ENCODE assay signal across 8 cellular contexts in the genomic region with DNA sequence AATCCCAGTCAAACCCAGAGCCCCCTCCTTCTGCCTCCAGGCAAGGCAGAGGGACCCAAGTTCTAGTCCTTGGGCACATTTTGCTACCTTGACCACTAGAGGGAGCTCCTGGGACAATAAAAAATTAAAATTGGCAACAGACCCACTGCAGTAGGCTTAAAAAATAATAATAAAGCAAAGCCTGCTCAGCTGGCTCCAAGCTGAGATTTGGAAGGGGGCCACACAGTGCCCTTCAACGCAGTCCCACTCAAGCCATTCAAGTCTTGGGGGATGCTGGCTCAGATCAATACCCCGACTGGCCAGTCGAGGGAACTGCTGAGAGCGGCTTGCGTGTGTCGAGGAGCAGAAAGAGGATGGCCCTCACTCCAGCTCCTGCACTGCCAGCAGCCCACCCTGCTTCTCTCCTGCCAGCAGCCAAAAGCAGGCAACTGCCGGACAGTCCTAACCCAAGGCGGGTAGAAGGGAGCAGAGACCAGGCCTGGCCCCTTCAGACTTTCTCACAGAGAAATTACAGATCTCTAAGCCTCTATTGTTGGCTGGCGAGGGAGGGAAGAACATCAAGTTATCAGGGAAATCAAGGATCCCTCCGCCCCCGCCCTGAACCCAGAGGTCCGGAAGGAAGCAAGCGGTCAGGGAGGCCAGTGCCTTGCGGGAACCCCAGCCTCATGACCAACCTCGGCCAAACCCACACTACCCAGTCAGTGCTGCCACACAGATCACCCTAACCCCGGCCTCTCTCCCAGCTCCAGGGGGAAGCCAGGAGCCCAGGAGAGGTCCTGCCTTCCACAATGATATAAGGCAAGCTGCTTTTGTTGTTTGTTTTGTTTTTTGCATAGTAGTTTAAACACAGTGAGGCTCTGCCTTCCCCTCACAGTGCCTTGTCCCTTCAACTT. TPM values are rescaled to one million over a fixed set of nuclear protein-coding genes. Genes with fewer than 3 reads are reported as not detected.
DNase-seq lines count a peak whose midpoint lies in the region; ATAC-seq and TF ChIP-seq lines count a peak whose summit lies in the region.

No MANE protein-coding gene starts in this region.

- peaks cover 0 to 17% (median 6%) of the 10 kb centered on the region in 4 donors for H3K4me1 ChIP-seq in Peyer's patch
- H3K4me1 ChIP-seq in neuronal stem cell (ENCODE audit: control insufficient read depth in 2 of 2, insufficient read depth in 1 of 2, low read depth in 1 of 2, low read length in 2 of 2): peaks cover 2 to 3% of the 10 kb centered on the region in 2 donors
- peaks cover 9 to 18% (median 16%) of the 10 kb centered on the region in 4 donors for H3K4me1 ChIP-seq in transverse colon

- in situ Hi-C loops in transverse colon (cut with MboI; ENCODE audit: low pct_ligation_motif_present in 1 of 4, low pct_unique_long_range_greater_than_20kb in 1 of 4, low sequenced_read_pairs in 3 of 4): loop anchor here (5.0 to 25.0 kb wide), 3 partner anchors 65 to 330 kb away; no protein-coding TSS in a partner anchor

- no peak overlapping the region for H3K14ac ChIP-seq in neuronal stem cell (ENCODE audit: low read length)

- no peak for DNase-seq in HFF-Myc (ENCODE audit: extremely low read depth, low read depth)
- DNase-seq in Peyer's patch: peak in 2 of 3 donors; percentile 53 to 78
- peak; percentile 80 for DNase-seq in fibroblast of pulmonary artery (ENCODE audit: low read depth)
- peak; percentile 47 for DNase-seq in neuronal stem cell (ENCODE audit: low spot score)
- DNase-seq in transverse colon: peak; percentile 44

- no peaks in the 10 kb centered on the region for H3K27me3 ChIP-seq in Peyer's patch
- no peaks in the 10 kb centered on the region for H3K27me3 ChIP-seq in neuronal stem cell (ENCODE audit: control insufficient read depth in 3 of 3, insufficient read depth in 3 of 3, low read depth in 1 of 3, low read length in 3 of 3)
- no peaks in the 10 kb centered on the region for H3K27me3 ChIP-seq in transverse colon

- no peak for TF ChIP-seq EP300 in transverse colon (IDR thresholded peaks at IDR 0.05; ENCODE audit: low read depth)

- peak overlapping the region; percentile 68 for H3K18ac ChIP-seq in neuronal stem cell (ENCODE audit: low read length)

- H3K36me3 ChIP-seq in Peyer's patch (peaks cover 0 to 29% (median 0%) of the 10 kb centered on the region in 3 donors), neuronal stem cell (replicated peaks in 1 of 2; ENCODE audit: control insufficient read depth in 2 of 2, insufficient read depth in 2 of 2, low read length in 2 of 2) (peaks cover 8 to 20% of the 10 kb centered on the region in 2 donors), transverse colon (peaks cover 0 to 4% (median 0%) of the 10 kb centered on the region in 4 donors)

- H3K27me3 Mint-ChIP-seq in activated T-helper 17 cell treated with anti-CD3 and anti-CD28 coated beads, Interleukin-2, amount 50 U/mL, for 72 hours: no peaks in the 10 kb centered on the region

- H3K4me1 Mint-ChIP-seq in activated T-helper 17 cell treated with anti-CD3 and anti-CD28 coated beads, Interleukin-2, amount 50 U/mL, for 72 hours: peaks cover 31% of the 10 kb centered on the region

- TF ChIP-seq POLR2A in Peyer's patch (IDR thresholded peaks at IDR 0.05): no peak
- no peak for TF ChIP-seq POLR2A in transverse colon (IDR thresholded peaks at IDR 0.05)

- no peak overlapping the region for H3K9ac ChIP-seq in neuronal stem cell (ENCODE audit: low read depth, low read length, poor library complexity)

- no peak overlapping the region for H2BK120ac ChIP-seq in neuronal stem cell (ENCODE audit: low read depth, low read length)

- intact Hi-C loops in transverse colon (cut with DNase I; ENCODE audit: low total_unique reads): loop anchor here (5.0 kb wide), 1 partner anchor 50 kb away; the partner anchor contains the start of gene IFFO2

- H2AFZ ChIP-seq in neuronal stem cell (ENCODE audit: low read length): peak overlapping the region; percentile 50

- H2BK5ac ChIP-seq in neuronal stem cell (ENCODE audit: low read length): no peak overlapping the region

- no peak overlapping the region for H2AK5ac ChIP-seq in neuronal stem cell (ENCODE audit: low read depth, low read length)

- WGBS in neuronal stem cell (ENCODE audit: extremely low coverage in 2 of 2, insufficient read length in 2 of 2, insufficient replicate concordance in 1 of 2), 2 donors: no CpG with 5 or more reads among the region's 16 CpGs
- WGBS in transverse colon (ENCODE audit: low coverage in 1 of 2), 2 donors: 65% methylated on average over 16 of the region's 16 CpGs; no CpG with 5 or more reads in 1 of the 2 donors

- no peak overlapping the region for H4K8ac ChIP-seq in neuronal stem cell (ENCODE audit: low read depth, low read length)

- H3K4me3 Mint-ChIP-seq in activated T-helper 17 cell treated with anti-CD3 and anti-CD28 coated beads, Interleukin-2, amount 50 U/mL, for 72 hours: peak overlapping the region; percentile 37

- TF ChIP-seq CTCF in C4-2B (conservative IDR thresholded peaks at IDR 0.05) (peak; percentile 79), HFF-Myc (IDR thresholded peaks at IDR 0.05; ENCODE audit: low read depth, low read length, missing control alignments) (peak; percentile 81), Peyer's patch (IDR thresholded peaks at IDR 0.05) (peak; percentile 70 to 87 (median 80)), fibroblast of pulmonary artery (IDR thresholded peaks at IDR 0.05; ENCODE audit: low read length, missing control alignments) (peak; percentile 71), transverse colon (IDR thresholded peaks at IDR 0.05) (peak; percentile 85 to 95 (median 90))

- H3K4me3 ChIP-seq in HFF-Myc (replicated peaks; ENCODE audit: low read depth, low read length) (no peak overlapping the region), Peyer's patch (no peak overlapping the region), fibroblast of pulmonary artery (replicated peaks; ENCODE audit: low read depth, low read length) (no peak overlapping the region), neuronal stem cell (ENCODE audit: low read length in 2 of 2) (no peak overlapping the region), transverse colon (no peak overlapping the region)

- no peak overlapping the region for H3K4ac ChIP-seq in neuronal stem cell (ENCODE audit: low read length)

- H3K4me2 ChIP-seq in neuronal stem cell (ENCODE audit: insufficient read depth, low read length, poor library complexity, severe bottlenecking): no peak overlapping the region

- H3K27ac ChIP-seq in C4-2B (no peak overlapping the region), Peyer's patch (peak overlapping the region; percentile 15 to 60 (median 26)), neuronal stem cell (replicated peaks; ENCODE audit: low read length) (no peak overlapping the region), transverse colon (peak overlapping the region; percentile 40 to 81 (median 61))

- no peak overlapping the region for H4K91ac ChIP-seq in neuronal stem cell (ENCODE audit: low read depth, low read length, poor library complexity)

- no peak overlapping the region for H2BK12ac ChIP-seq in neuronal stem cell (ENCODE audit: low read length)

- H3K9me3 ChIP-seq in Peyer's patch (no peaks in the 10 kb centered on the region), neuronal stem cell (replicated peaks in 1 of 2; ENCODE audit: control insufficient read depth in 2 of 2, insufficient read depth in 1 of 2, low read depth in 1 of 2, low read length in 2 of 2) (no peaks in the 10 kb centered on the region), transverse colon (no peaks in the 10 kb centered on the region)

- H3K23ac ChIP-seq in neuronal stem cell (ENCODE audit: low read depth, low read length, poor library complexity): no peak overlapping the region

- no peak overlapping the region for H2BK15ac ChIP-seq in neuronal stem cell (ENCODE audit: low read length)

- no peak for ATAC-seq in activated T-helper 17 cell treated with anti-CD3 and anti-CD28 coated beads, Interleukin-2, amount 50 U/mL, for 72 hours (replicated peaks)
- ATAC-seq in HG02981 (IDR thresholded peaks at IDR 0.05; ENCODE audit: unreplicated experiment): no peak

- H3K36me3 Mint-ChIP-seq in activated T-helper 17 cell treated with anti-CD3 and anti-CD28 coated beads, Interleukin-2, amount 50 U/mL, for 72 hours (ENCODE audit: low read depth): peaks cover 66% of the 10 kb centered on the region

- H3K9me3 Mint-ChIP-seq in activated T-helper 17 cell treated with anti-CD3 and anti-CD28 coated beads, Interleukin-2, amount 50 U/mL, for 72 hours: no peaks in the 10 kb centered on the region

- peak overlapping the region; percentile 91 for H3K27ac Mint-ChIP-seq in activated T-helper 17 cell treated with anti-CD3 and anti-CD28 coated beads, Interleukin-2, amount 50 U/mL, for 72 hours

- H3K79me1 ChIP-seq in neuronal stem cell (ENCODE audit: low read depth, low read length): no peaks in the 10 kb centered on the region

RNA-seq across cellular contexts. Expression of gene ALDH4A1, which starts 4.9 kb away (rescaled TPM):
- total RNA-seq in Peyer's patch (1 to 10 TPM; 2.8 to 5.8 (median 4.1) TPM), transverse colon (1 to 10 TPM; 3.8 to 6.0 (median 4.8) TPM)
- 1 to 10 TPM; 3.5 to 4.8 TPM for total RNA-seq in activated T-helper 17 cell treated with anti-CD3 and anti-CD28 coated beads, Interleukin-2, amount 50 U/mL, for 72 hours
- polyA plus RNA-seq in neuronal stem cell (2013, experiment 1 of 2): 11.9 TPM
- 11.5 TPM for polyA plus RNA-seq in neuronal stem cell (2013, experiment 2 of 2)

RNA-seq across cellular contexts. Expression of gene TAS1R2, which starts 47.8 kb away (rescaled TPM):
- total RNA-seq in Peyer's patch: under 1 TPM in 1 of 4 donors, not detected in 3; 0.35 TPM
- not detected for total RNA-seq in activated T-helper 17 cell treated with anti-CD3 and anti-CD28 coated beads, Interleukin-2, amount 50 U/mL, for 72 hours
- not detected for polyA plus RNA-seq in neuronal stem cell (2013, experiment 1 of 2)
- polyA plus RNA-seq in neuronal stem cell (2013, experiment 2 of 2): not detected
- total RNA-seq in transverse colon: not detected

RNA-seq across cellular contexts. Expression of gene IFFO2, which starts 49.2 kb away (rescaled TPM):
- 10 to 100 TPM in 1 of 4 donors, 1 to 10 TPM in 3; 1.9 to 14.9 (median 3.8) TPM for total RNA-seq in Peyer's patch
- total RNA-seq in activated T-helper 17 cell treated with anti-CD3 and anti-CD28 coated beads, Interleukin-2, amount 50 U/mL, for 72 hours: 10 to 100 TPM; 17.0 to 38.2 TPM
- 3.4 TPM for polyA plus RNA-seq in neuronal stem cell (2013, experiment 1 of 2)
- 3.3 TPM for polyA plus RNA-seq in neuronal stem cell (2013, experiment 2 of 2)
- total RNA-seq in transverse colon: 100 to 1,000 TPM in 1 of 4 donors, 10 to 100 TPM in 2, 1 to 10 TPM in 1; 5.0 to 145 (median 13.6) TPM

Comparison
In these comparisons a context has a peak if more than half of its experiments do, and no peak if none do; other contexts are left out.
1. H3K27ac ChIP-seq: peak in Peyer's patch (4 of 4) and transverse colon (4 of 4); none in C4-2B (single experiment) and neuronal stem cell (single experiment).
2. Peak in every context shown above with its lines, with median percentiles within 50 percentile points of each other: CTCF ChIP-seq.